In genomic region chr11:75421902-75422247, GRCh38 we compare ENCODE assay signal across 22 cellular contexts. TPM values are rescaled to one million over a fixed set of nuclear protein-coding genes. Genes with fewer than 3 reads are reported as not detected.
DNase-seq lines count a peak whose midpoint lies in the region; ATAC-seq and TF ChIP-seq lines count a peak whose summit lies in the region.
"Had no signal": no experiment of that assay in that cellular context is flagged by ENCODE, and none has a peak within 500 bp of the region (broad histone marks: within the 10 kb centered on the region; RNA-seq: fewer than 3 reads in every experiment).

No MANE protein-coding gene starts in this region.

- H3K4me3 Mint-ChIP-seq in mesothelial cell of epicardium: no peak overlapping the region
- H3K4me3 Mint-ChIP-seq: naive thymus-derived CD8-positive, alpha-beta T cell had no signal

- H3K36me3 ChIP-seq in thoracic aorta: no peaks in the 10 kb centered on the region
- H3K36me3 ChIP-seq: colonic mucosa, prostate gland had no signal

- peaks cover 7% of the 10 kb centered on the region for H3K27me3 Mint-ChIP-seq in mesothelial cell of epicardium (ENCODE audit: low read depth)
- H3K27me3 Mint-ChIP-seq: naive thymus-derived CD8-positive, alpha-beta T cell had no signal

- DNase-seq in NCI-H82 (lab: John Stamatoyannopoulos, UW) (peak; percentile 72), mesothelial cell of epicardium (ENCODE audit: low spot score in 2 of 2, unreplicated experiment in 2 of 2) (no peak), thoracic aorta (ENCODE audit: low spot score) (no peak), SIG-M5 treated with dmso at 0.1 percent for 504 hours (lab: John Stamatoyannopoulos, UW; ENCODE audit: unreplicated experiment) (no peak), NCI-H526 treated with DMSO at 0.1 percent for 48 hours (lab: John Stamatoyannopoulos, UW) (no peak)
- DNase-seq: activated naive CD4-positive, alpha-beta T cell treated with anti-CD3 and anti-CD28 coated beads, Interleukin-2, amount 50 U/mL, for 16 hours; activated T-cell treated with anti-CD3 and anti-CD28 coated beads for 4 hours; COR-L47; EL; Karpas-422; naive thymus-derived CD8-positive, alpha-beta T cell; NCI-H1105; NCI-H2107; NCI-H524 treated with DMSO at 0.1 percent for 48 hours; SIG-M5; T-helper 1 cell had no signal

- ATAC-seq in thoracic aorta (ENCODE audit: insufficient number of reproducible peaks, low FRiP score, low read depth) (no peak), GM19463 (IDR thresholded peaks at IDR 0.05; ENCODE audit: unreplicated experiment) (no peak)
- ATAC-seq: naive thymus-derived CD8-positive, alpha-beta T cell had no signal

- peaks cover 6% of the 10 kb centered on the region for H3K4me1 Mint-ChIP-seq in mesothelial cell of epicardium

- TF ChIP-seq CTCF in mesothelial cell of epicardium (IDR thresholded peaks at IDR 0.05; ENCODE audit: unreplicated experiment): no peak
- TF ChIP-seq CTCF in thoracic aorta (IDR thresholded peaks at IDR 0.05): no peak

- H3K27me3 ChIP-seq in thoracic aorta (replicated peaks; ENCODE audit: insufficient read depth): no peaks in the 10 kb centered on the region
- H3K27me3 ChIP-seq: colonic mucosa, suprapubic skin had no signal

- H3K36me3 Mint-ChIP-seq in mesothelial cell of epicardium: peaks cover 20% of the 10 kb centered on the region

- H3K4me3 ChIP-seq in thoracic aorta: no peak overlapping the region
- H3K4me3 ChIP-seq: colonic mucosa, prostate gland, smooth muscle cell, suprapubic skin had no signal

- peak overlapping the region; percentile 83 for H3K27ac ChIP-seq in angular gyrus (ENCODE audit: low read depth, low read length)
- H3K27ac ChIP-seq in thoracic aorta: peak overlapping the region; percentile 13 to 97
- H3K27ac ChIP-seq: suprapubic skin had no signal

- peaks cover 17 to 24% of the 10 kb centered on the region in 2 donors for H3K4me1 ChIP-seq in thoracic aorta (ENCODE audit: control insufficient read depth in 1 of 2, low read depth in 2 of 2)
- H3K4me1 ChIP-seq: prostate gland, suprapubic skin had no signal

- peak overlapping the region; percentile 2 for H3K27ac Mint-ChIP-seq in mesothelial cell of epicardium

- H3K9me3 ChIP-seq in thoracic aorta: no peaks in the 10 kb centered on the region
- H3K9me3 ChIP-seq: colonic mucosa, prostate gland, suprapubic skin had no signal

- H3K9me3 Mint-ChIP-seq in mesothelial cell of epicardium: no peaks in the 10 kb centered on the region
- H3K9me3 Mint-ChIP-seq: naive thymus-derived CD8-positive, alpha-beta T cell had no signal

RNA-seq across cellular contexts. Expression of gene KLHL35, which starts 11.1 kb away (rescaled TPM):
- total RNA-seq in mesothelial cell of epicardium (0.38 to 0.67 TPM (median 0.59 TPM) in 3 replicates), thoracic aorta (1 to 10 TPM; 6.8 to 7.9 TPM)

RNA-seq across cellular contexts. Expression of gene RPS3, which starts 22.6 kb away (rescaled TPM):
- total RNA-seq in mesothelial cell of epicardium: 2,848 to 2,954 TPM (median 2,936 TPM) in 3 replicates
- 100 to 1,000 TPM; 560 to 708 TPM for total RNA-seq in thoracic aorta
